1 cellular context compared by ENCODE assay signal in the genomic region with DNA sequence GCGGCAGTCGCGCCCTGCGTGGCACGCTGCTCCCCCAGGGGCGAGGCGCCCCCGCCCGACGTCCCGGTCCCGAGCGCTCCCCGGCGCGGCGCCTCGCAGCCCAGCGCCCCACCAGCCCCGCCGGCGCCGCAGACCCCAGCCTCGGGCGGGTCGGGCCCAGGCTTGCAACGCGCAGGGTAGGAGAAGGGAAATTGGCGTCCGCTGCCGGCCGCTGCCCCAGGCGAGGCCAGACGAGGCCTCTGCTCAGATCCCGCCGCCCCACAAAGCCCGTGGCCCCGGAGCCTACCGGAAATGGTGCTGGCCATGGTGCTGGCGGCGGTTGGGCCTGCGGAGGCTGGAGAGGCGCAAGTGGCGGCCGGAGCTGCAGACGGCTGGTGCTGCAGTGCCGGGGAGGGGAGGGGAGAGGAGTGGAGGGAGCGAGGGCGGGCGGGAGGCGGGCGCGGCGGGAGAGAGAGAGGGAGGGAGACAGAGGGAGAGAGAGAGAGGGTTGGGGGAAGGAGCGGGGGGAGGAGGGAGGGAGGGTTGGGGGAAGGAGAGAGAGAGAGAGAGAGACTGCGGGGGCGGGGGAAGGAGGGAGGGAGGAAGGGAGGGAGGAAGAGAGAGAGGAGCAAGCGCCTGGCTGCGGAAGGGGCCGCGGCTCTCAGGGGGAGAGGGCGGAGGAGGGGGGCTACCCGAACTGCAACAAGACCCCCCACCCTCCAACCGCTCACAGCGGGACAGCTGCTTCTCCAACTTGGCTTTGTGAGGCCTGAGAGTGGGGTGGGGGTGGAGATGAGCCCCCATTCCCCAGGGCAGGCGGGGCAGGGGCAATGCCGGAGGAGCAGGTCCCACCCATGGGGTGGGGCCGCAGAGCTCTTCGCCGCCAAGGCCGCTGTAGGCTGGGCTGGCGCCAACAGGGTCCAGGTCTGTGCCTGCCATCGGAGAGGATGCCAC.
TF ChIP-seq lines count a peak whose summit lies in the region.

A gene (minus strand): TSS at position 384 of the 933 bp plus-strand sequence. CDS start 79 bp downstream, at position 305.

TF ChIP-seq in HEK293, 187 proteins besides CTCF, POLR2A, EP300 and RAD21 (continued from another document and continues in another):
- TF ChIP-seq ZNF791 (tag by site-specific recombination; IDR thresholded peaks at IDR 0.05) (no peak), ZNF169 (tag by site-specific recombination; IDR thresholded peaks at IDR 0.05) (no peak), ZNF560 (tag by site-specific recombination; IDR thresholded peaks at IDR 0.05; ENCODE audit: borderline replicate concordance) (no peak), ZNF248 (tag by site-specific recombination; IDR thresholded peaks at IDR 0.05) (no peak), REPIN1 (tag by site-specific recombination; IDR thresholded peaks at IDR 0.05; ENCODE audit: low read depth) (no peak), ZBTB7A (tag by site-specific recombination; IDR thresholded peaks at IDR 0.05; ENCODE audit: low read depth) (no peak), ZBTB20 (tag by site-specific recombination; IDR thresholded peaks at IDR 0.05) (peak; percentile 54; the same call in 1 of the 2 replicates), TCF7L2 (IDR thresholded peaks at IDR 0.05; ENCODE audit: borderline replicate concordance, low read depth, low read length) (no peak), ZNF623 (tag by site-specific recombination; IDR thresholded peaks at IDR 0.05) (no peak), KLF9 (tag by site-specific recombination; IDR thresholded peaks at IDR 0.05; ENCODE audit: low read depth) (peak; percentile 78; the same call in 1 of the 2 replicates), ZNF311 (tag by site-specific recombination; IDR thresholded peaks at IDR 0.05; ENCODE audit: borderline replicate concordance) (no peak), ZNF629 (tag by site-specific recombination; IDR thresholded peaks at IDR 0.05) (0 out of 2 replicates have a peak, but pooled peaks have one; percentile 43), ZBTB48 (tag by site-specific recombination; IDR thresholded peaks at IDR 0.05) (0 out of 2 replicates have a peak, but pooled peaks have one; percentile 54), ZFHX2 (tag by site-specific recombination; conservative IDR thresholded peaks at IDR 0.05) (peak; percentile 74), ZNF292 (tag by site-specific recombination; IDR thresholded peaks at IDR 0.05; ENCODE audit: borderline replicate concordance, low read depth) (no peak), EGR2 (tag by site-specific recombination; IDR thresholded peaks at IDR 0.05; ENCODE audit: low read depth) (peak; percentile 55), ZNF514 (tag by site-specific recombination; IDR thresholded peaks at IDR 0.05) (no peak), ZNF670 (tag by site-specific recombination; IDR thresholded peaks at IDR 0.05; ENCODE audit: low read depth) (no peak), ZNF2 (tag by site-specific recombination; IDR thresholded peaks at IDR 0.05) (peak; percentile 39; the same call in 1 of the 2 replicates), ZNF776 (tag by site-specific recombination; IDR thresholded peaks at IDR 0.05; ENCODE audit: borderline replicate concordance) (no peak), ZNF157 (tag by site-specific recombination; IDR thresholded peaks at IDR 0.05) (no peak), ZNF76 (tag by site-specific recombination; IDR thresholded peaks at IDR 0.05; ENCODE audit: borderline replicate concordance, low read depth) (peak; percentile 58; the same call in 1 of the 2 replicates), ZNF335 (tag by site-specific recombination; conservative IDR thresholded peaks at IDR 0.05) (peak; percentile 92), ZBTB8A (tag by site-specific recombination; IDR thresholded peaks at IDR 0.05) (peak; percentile 96)
- TF ChIP-seq, protein P1, sequence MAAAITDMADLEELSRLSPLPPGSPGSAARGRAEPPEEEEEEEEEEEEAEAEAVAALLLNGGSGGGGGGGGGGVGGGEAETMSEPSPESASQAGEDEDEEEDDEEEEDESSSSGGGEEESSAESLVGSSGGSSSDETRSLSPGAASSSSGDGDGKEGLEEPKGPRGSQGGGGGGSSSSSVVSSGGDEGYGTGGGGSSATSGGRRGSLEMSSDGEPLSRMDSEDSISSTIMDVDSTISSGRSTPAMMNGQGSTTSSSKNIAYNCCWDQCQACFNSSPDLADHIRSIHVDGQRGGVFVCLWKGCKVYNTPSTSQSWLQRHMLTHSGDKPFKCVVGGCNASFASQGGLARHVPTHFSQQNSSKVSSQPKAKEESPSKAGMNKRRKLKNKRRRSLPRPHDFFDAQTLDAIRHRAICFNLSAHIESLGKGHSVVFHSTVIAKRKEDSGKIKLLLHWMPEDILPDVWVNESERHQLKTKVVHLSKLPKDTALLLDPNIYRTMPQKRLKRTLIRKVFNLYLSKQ (tag by site-specific recombination; IDR thresholded peaks at IDR 0.05; ENCODE audit: borderline replicate concordance), result no peak
- TF ChIP-seq, protein P2, sequence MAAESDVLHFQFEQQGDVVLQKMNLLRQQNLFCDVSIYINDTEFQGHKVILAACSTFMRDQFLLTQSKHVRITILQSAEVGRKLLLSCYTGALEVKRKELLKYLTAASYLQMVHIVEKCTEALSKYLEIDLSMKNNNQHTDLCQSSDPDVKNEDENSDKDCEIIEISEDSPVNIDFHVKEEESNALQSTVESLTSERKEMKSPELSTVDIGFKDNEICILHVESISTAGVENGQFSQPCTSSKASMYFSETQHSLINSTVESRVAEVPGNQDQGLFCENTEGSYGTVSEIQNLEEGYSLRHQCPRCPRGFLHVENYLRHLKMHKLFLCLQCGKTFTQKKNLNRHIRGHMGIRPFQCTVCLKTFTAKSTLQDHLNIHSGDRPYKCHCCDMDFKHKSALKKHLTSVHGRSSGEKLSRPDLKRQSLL (tag by site-specific recombination; IDR thresholded peaks at IDR 0.05), result no peak
- TF ChIP-seq, protein P3, sequence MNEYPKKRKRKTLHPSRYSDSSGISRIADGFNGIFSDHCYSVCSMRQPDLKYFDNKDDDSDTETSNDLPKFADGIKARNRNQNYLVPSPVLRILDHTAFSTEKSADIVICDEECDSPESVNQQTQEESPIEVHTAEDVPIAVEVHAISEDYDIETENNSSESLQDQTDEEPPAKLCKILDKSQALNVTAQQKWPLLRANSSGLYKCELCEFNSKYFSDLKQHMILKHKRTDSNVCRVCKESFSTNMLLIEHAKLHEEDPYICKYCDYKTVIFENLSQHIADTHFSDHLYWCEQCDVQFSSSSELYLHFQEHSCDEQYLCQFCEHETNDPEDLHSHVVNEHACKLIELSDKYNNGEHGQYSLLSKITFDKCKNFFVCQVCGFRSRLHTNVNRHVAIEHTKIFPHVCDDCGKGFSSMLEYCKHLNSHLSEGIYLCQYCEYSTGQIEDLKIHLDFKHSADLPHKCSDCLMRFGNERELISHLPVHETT (tag by site-specific recombination; IDR thresholded peaks at IDR 0.05), result no peak
- TF ChIP-seq, protein P4, sequence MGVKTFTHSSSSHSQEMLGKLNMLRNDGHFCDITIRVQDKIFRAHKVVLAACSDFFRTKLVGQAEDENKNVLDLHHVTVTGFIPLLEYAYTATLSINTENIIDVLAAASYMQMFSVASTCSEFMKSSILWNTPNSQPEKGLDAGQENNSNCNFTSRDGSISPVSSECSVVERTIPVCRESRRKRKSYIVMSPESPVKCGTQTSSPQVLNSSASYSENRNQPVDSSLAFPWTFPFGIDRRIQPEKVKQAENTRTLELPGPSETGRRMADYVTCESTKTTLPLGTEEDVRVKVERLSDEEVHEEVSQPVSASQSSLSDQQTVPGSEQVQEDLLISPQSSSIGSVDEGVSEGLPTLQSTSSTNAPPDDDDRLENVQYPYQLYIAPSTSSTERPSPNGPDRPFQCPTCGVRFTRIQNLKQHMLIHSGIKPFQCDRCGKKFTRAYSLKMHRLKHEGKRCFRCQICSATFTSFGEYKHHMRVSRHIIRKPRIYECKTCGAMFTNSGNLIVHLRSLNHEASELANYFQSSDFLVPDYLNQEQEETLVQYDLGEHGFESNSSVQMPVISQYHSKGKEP (tag by site-specific recombination; IDR thresholded peaks at IDR 0.05), result peak; percentile 78
- TF ChIP-seq, protein P5, sequence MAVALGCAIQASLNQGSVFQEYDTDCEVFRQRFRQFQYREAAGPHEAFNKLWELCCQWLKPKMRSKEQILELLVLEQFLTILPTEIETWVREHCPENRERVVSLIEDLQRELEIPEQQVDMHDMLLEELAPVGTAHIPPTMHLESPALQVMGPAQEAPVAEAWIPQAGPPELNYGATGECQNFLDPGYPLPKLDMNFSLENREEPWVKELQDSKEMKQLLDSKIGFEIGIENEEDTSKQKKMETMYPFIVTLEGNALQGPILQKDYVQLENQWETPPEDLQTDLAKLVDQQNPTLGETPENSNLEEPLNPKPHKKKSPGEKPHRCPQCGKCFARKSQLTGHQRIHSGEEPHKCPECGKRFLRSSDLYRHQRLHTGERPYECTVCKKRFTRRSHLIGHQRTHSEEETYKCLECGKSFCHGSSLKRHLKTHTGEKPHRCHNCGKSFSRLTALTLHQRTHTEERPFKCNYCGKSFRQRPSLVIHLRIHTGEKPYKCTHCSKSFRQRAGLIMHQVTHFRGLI (tag by site-specific recombination; IDR thresholded peaks at IDR 0.05), result peak; percentile 77
- TF ChIP-seq, protein P6, sequence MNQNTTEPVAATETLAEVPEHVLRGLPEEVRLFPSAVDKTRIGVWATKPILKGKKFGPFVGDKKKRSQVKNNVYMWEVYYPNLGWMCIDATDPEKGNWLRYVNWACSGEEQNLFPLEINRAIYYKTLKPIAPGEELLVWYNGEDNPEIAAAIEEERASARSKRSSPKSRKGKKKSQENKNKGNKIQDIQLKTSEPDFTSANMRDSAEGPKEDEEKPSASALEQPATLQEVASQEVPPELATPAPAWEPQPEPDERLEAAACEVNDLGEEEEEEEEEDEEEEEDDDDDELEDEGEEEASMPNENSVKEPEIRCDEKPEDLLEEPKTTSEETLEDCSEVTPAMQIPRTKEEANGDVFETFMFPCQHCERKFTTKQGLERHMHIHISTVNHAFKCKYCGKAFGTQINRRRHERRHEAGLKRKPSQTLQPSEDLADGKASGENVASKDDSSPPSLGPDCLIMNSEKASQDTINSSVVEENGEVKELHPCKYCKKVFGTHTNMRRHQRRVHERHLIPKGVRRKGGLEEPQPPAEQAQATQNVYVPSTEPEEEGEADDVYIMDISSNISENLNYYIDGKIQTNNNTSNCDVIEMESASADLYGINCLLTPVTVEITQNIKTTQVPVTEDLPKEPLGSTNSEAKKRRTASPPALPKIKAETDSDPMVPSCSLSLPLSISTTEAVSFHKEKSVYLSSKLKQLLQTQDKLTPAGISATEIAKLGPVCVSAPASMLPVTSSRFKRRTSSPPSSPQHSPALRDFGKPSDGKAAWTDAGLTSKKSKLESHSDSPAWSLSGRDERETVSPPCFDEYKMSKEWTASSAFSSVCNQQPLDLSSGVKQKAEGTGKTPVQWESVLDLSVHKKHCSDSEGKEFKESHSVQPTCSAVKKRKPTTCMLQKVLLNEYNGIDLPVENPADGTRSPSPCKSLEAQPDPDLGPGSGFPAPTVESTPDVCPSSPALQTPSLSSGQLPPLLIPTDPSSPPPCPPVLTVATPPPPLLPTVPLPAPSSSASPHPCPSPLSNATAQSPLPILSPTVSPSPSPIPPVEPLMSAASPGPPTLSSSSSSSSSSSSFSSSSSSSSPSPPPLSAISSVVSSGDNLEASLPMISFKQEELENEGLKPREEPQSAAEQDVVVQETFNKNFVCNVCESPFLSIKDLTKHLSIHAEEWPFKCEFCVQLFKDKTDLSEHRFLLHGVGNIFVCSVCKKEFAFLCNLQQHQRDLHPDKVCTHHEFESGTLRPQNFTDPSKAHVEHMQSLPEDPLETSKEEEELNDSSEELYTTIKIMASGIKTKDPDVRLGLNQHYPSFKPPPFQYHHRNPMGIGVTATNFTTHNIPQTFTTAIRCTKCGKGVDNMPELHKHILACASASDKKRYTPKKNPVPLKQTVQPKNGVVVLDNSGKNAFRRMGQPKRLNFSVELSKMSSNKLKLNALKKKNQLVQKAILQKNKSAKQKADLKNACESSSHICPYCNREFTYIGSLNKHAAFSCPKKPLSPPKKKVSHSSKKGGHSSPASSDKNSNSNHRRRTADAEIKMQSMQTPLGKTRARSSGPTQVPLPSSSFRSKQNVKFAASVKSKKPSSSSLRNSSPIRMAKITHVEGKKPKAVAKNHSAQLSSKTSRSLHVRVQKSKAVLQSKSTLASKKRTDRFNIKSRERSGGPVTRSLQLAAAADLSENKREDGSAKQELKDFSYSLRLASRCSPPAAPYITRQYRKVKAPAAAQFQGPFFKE (tag by site-specific recombination; IDR thresholded peaks at IDR 0.05; ENCODE audit: borderline replicate concordance), result no peak
- TF ChIP-seq, protein P7, sequence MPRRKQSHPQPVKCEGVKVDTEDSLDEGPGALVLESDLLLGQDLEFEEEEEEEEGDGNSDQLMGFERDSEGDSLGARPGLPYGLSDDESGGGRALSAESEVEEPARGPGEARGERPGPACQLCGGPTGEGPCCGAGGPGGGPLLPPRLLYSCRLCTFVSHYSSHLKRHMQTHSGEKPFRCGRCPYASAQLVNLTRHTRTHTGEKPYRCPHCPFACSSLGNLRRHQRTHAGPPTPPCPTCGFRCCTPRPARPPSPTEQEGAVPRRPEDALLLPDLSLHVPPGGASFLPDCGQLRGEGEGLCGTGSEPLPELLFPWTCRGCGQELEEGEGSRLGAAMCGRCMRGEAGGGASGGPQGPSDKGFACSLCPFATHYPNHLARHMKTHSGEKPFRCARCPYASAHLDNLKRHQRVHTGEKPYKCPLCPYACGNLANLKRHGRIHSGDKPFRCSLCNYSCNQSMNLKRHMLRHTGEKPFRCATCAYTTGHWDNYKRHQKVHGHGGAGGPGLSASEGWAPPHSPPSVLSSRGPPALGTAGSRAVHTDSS (tag by site-specific recombination; IDR thresholded peaks at IDR 0.05), result peak; percentile 77
- TF ChIP-seq, protein P8, sequence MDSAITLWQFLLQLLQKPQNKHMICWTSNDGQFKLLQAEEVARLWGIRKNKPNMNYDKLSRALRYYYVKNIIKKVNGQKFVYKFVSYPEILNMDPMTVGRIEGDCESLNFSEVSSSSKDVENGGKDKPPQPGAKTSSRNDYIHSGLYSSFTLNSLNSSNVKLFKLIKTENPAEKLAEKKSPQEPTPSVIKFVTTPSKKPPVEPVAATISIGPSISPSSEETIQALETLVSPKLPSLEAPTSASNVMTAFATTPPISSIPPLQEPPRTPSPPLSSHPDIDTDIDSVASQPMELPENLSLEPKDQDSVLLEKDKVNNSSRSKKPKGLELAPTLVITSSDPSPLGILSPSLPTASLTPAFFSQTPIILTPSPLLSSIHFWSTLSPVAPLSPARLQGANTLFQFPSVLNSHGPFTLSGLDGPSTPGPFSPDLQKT (IDR thresholded peaks at IDR 0.05; ENCODE audit: borderline replicate concordance, low read depth, low read length), result peak; percentile 55; the same call in 1 of the 2 replicates
